1 cellular context compared by ENCODE assay signal in the genomic region with DNA sequence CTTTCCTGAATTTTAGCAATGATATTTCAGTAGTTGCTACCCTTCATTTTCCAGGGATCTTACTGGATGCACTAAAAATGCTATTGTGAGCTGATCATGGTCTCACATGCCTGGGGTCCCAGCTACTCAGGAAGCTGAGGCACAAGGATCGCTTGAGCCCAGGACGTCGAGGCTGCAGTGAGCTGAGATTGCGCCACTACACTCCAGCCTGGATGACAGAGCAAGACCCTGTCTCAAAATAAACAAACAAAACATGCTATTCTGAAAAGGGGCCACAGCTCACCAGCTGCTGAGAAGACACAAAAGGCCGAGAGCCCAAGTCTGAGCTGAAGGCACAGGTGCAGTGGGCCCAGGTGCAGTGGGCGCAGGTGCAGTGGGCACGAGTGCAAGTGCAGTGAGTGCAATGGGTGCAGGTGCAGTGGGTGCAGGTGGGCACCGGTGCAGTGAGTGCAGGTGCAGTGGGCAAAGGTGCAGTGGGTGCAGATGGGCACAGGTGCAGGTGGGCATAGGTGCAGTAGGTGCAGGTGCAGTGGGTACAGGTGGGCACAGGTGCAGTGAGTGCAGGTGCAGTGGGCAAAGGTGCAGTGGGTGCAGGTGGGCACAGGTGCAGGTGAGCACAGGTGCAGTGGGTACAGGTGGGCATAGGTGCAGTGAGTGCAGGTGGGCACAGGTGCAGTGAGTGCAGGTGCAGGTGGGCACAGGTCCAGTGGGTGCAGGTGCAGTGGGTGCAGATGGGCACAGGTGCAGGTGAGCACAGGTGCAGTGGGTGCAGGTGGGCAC.
TF ChIP-seq lines count a peak whose summit lies in the region.

No MANE protein-coding gene starts in this region.

TF ChIP-seq in H1, 55 proteins besides CTCF, POLR2A, EP300 and RAD21:
- TF ChIP-seq JUND (IDR thresholded peaks at IDR 0.05; ENCODE audit: low read length) (no peak), BRCA1 (IDR thresholded peaks at IDR 0.05; ENCODE audit: low read depth, low read length) (no peak), TAF1 (IDR thresholded peaks at IDR 0.05; ENCODE audit: low read depth, low read length) (no peak), NRF1 (IDR thresholded peaks at IDR 0.05; ENCODE audit: low read depth, low read length) (no peak)
